In genomic region chr16:31113420-31114124, GRCh38 we compare ENCODE assay signal across 10 cellular contexts. TPM values are rescaled to one million over a fixed set of nuclear protein-coding genes. Genes with fewer than 3 reads are reported as not detected.
DNase-seq lines count a peak whose midpoint lies in the region; ATAC-seq and TF ChIP-seq lines count a peak whose summit lies in the region.
"Had no signal": no experiment of that assay in that cellular context is flagged by ENCODE, and none has a peak within 500 bp of the region (broad histone marks: within the 10 kb centered on the region; RNA-seq: fewer than 3 reads in every experiment).

No MANE protein-coding gene starts in this region.

- H3K4me3 Mint-ChIP-seq in T-helper 2 cell treated with Interferon-gamma antibody and Interleukin-4, amounts not matched to agents 5 μg/mL and 100 μg/mL, for 36 hours = no peak overlapping the region
- H3K4me3 Mint-ChIP-seq in stimulated activated effector memory CD8-positive, alpha-beta T cell treated with anti-CD3 and anti-CD28 coated beads, Interleukin-12 subunit alpha, Interleukin-12 subunit beta, amount 100 ng/mL, for 72 hours = no peak overlapping the region
- H3K4me3 Mint-ChIP-seq: central memory CD8-positive, alpha-beta T cell had no signal

- H3K9me3 Mint-ChIP-seq in T-helper 2 cell treated with Interferon-gamma antibody and Interleukin-4, amounts not matched to agents 5 μg/mL and 100 μg/mL, for 36 hours = no peaks in the 10 kb centered on the region
- H3K9me3 Mint-ChIP-seq in stimulated activated effector memory CD8-positive, alpha-beta T cell treated with anti-CD3 and anti-CD28 coated beads, Interleukin-12 subunit alpha, Interleukin-12 subunit beta, amount 100 ng/mL, for 72 hours = no peaks in the 10 kb centered on the region
- H3K9me3 Mint-ChIP-seq: central memory CD8-positive, alpha-beta T cell; immature natural killer cell had no signal

- no peak for ATAC-seq in stimulated activated effector memory CD8-positive, alpha-beta T cell treated with anti-CD3 and anti-CD28 coated beads, Interleukin-12 subunit alpha, Interleukin-12 subunit beta, amount 100 ng/mL, for 72 hours
- no peak for ATAC-seq in HG03520 (IDR thresholded peaks at IDR 0.05; ENCODE audit: unreplicated experiment)
- ATAC-seq in HG03280 (IDR thresholded peaks at IDR 0.05; ENCODE audit: unreplicated experiment) = no peak
- ATAC-seq in omental fat pad (ENCODE audit: low FRiP score) = no peak

- no peaks in the 10 kb centered on the region for H3K27me3 ChIP-seq in hepatocyte

- H3K36me3 Mint-ChIP-seq in T-helper 2 cell treated with Interferon-gamma antibody and Interleukin-4, amounts not matched to agents 5 μg/mL and 100 μg/mL, for 36 hours (ENCODE audit: low read depth) = peaks cover 20% of the 10 kb centered on the region
- peaks cover 53% of the 10 kb centered on the region for H3K36me3 Mint-ChIP-seq in stimulated activated effector memory CD8-positive, alpha-beta T cell treated with anti-CD3 and anti-CD28 coated beads, Interleukin-12 subunit alpha, Interleukin-12 subunit beta, amount 100 ng/mL, for 72 hours

- no peaks in the 10 kb centered on the region for H3K27me3 Mint-ChIP-seq in T-helper 2 cell treated with Interferon-gamma antibody and Interleukin-4, amounts not matched to agents 5 μg/mL and 100 μg/mL, for 36 hours (ENCODE audit: low read depth)
- H3K27me3 Mint-ChIP-seq: central memory CD8-positive, alpha-beta T cell had no signal

- H3K36me3 ChIP-seq in SK-N-MC (ENCODE audit: insufficient read depth, low read length) (peaks cover 27% of the 10 kb centered on the region; the same call in 1 of the 2 replicates), hepatocyte (replicated peaks; ENCODE audit: insufficient read depth, low read depth) (no peaks in the 10 kb centered on the region)

- peaks cover 20% of the 10 kb centered on the region for H3K4me1 Mint-ChIP-seq in T-helper 2 cell treated with Interferon-gamma antibody and Interleukin-4, amounts not matched to agents 5 μg/mL and 100 μg/mL, for 36 hours (ENCODE audit: low read depth)
- peaks cover 28% of the 10 kb centered on the region for H3K4me1 Mint-ChIP-seq in stimulated activated effector memory CD8-positive, alpha-beta T cell treated with anti-CD3 and anti-CD28 coated beads, Interleukin-12 subunit alpha, Interleukin-12 subunit beta, amount 100 ng/mL, for 72 hours

- H3K4me2 ChIP-seq in hepatocyte = no peak overlapping the region

- no peak overlapping the region for H3K9ac ChIP-seq in SK-N-MC (ENCODE audit: insufficient read length)

- no peaks in the 10 kb centered on the region for H3K9me3 ChIP-seq in SK-N-MC (ENCODE audit: low read depth, low read length)
- H3K9me3 ChIP-seq in hepatocyte (ENCODE audit: low read depth) = no peaks in the 10 kb centered on the region

- H3K27ac ChIP-seq in SK-N-MC = 0 out of 2 replicates have a peak overlapping the region, but pooled peaks have one; percentile 21
- H3K27ac ChIP-seq in hepatocyte = peak overlapping the region; percentile 69

- no peak for TF ChIP-seq CTCF in hepatocyte (IDR thresholded peaks at IDR 0.05; ENCODE audit: poor library complexity)
- no peak for TF ChIP-seq CTCF in omental fat pad (IDR thresholded peaks at IDR 0.05)

- peaks cover 17% of the 10 kb centered on the region for H3K79me2 ChIP-seq in hepatocyte

- no peak for DNase-seq in T-helper 2 cell treated with Interferon-gamma antibody and Interleukin-4, amounts not matched to agents 5 μg/mL and 100 μg/mL, for 36 hours (ENCODE audit: low spot score)
- no peak for DNase-seq in T-helper 2 cell
- no peak for DNase-seq in SK-N-MC (ENCODE audit: low read depth, low spot score)
- peak; percentile 16 for DNase-seq in hepatocyte (ENCODE audit: low spot score)
- no peak for DNase-seq in stimulated activated effector memory CD8-positive, alpha-beta T cell treated with anti-CD3 and anti-CD28 coated beads, Interleukin-12 subunit alpha, Interleukin-12 subunit beta, amount 100 ng/mL, for 72 hours (ENCODE audit: low spot score in 2 of 2)
- no peak for DNase-seq in omental fat pad (ENCODE audit: low spot score)
- DNase-seq: immature natural killer cell had no signal

- 71% methylated on average over 2 of the region's 2 CpGs for WGBS in hepatocyte (ENCODE audit: low lambda C conversion rate, missing lambda C conversion rate)

- no peaks in the 10 kb centered on the region for H4K20me1 ChIP-seq in hepatocyte (ENCODE audit: insufficient read depth, poor library complexity, severe bottlenecking)

- no peak overlapping the region for H2AFZ ChIP-seq in hepatocyte

- peak overlapping the region; percentile 68 for H3K27ac Mint-ChIP-seq in T-helper 2 cell treated with Interferon-gamma antibody and Interleukin-4, amounts not matched to agents 5 μg/mL and 100 μg/mL, for 36 hours
- peak overlapping the region; percentile 46 for H3K27ac Mint-ChIP-seq in stimulated activated effector memory CD8-positive, alpha-beta T cell treated with anti-CD3 and anti-CD28 coated beads, Interleukin-12 subunit alpha, Interleukin-12 subunit beta, amount 100 ng/mL, for 72 hours

- no peak overlapping the region for H3K4me3 ChIP-seq in SK-N-MC
- no peak overlapping the region for H3K4me3 ChIP-seq in hepatocyte

- peaks cover 8% of the 10 kb centered on the region for H3K4me1 ChIP-seq in hepatocyte (ENCODE audit: insufficient read depth)

- no peaks in the 10 kb centered on the region for H3K9me2 ChIP-seq in hepatocyte (replicated peaks; ENCODE audit: insufficient read depth)

RNA-seq across cellular contexts. Expression of gene KAT8, which starts 3.9 kb away (rescaled TPM):
- total RNA-seq in hepatocyte (44.2 and 53.4 TPM in 2 replicates), omental fat pad (10 to 100 TPM; 39.4 to 72.2 (median 49.1) TPM)
- polyA plus RNA-seq in hepatocyte = 33.9 and 34.8 TPM in 2 replicates

RNA-seq across cellular contexts. Expression of gene BCKDK, which starts 5.4 kb away (rescaled TPM):
- total RNA-seq in hepatocyte (27.3 and 30.9 TPM in 2 replicates), omental fat pad (10 to 100 TPM; 34.5 to 52.5 (median 43.4) TPM)
- polyA plus RNA-seq in hepatocyte = 62.1 and 75.2 TPM in 2 replicates

RNA-seq across cellular contexts. Expression of gene VKORC1, which starts 19.0 kb away (rescaled TPM):
- 105 and 128 TPM in 2 replicates for total RNA-seq in hepatocyte
- 195 and 228 TPM in 2 replicates for polyA plus RNA-seq in hepatocyte
- total RNA-seq in omental fat pad = 100 to 1,000 TPM in 2 of 4 donors, 10 to 100 TPM in 2; 85.6 to 128 (median 99.3) TPM

RNA-seq across cellular contexts. Expression of gene PRSS8, which starts 22.0 kb away (rescaled TPM):
- total RNA-seq in hepatocyte = 155 and 192 TPM in 2 replicates
- polyA plus RNA-seq in hepatocyte = 297 and 320 TPM in 2 replicates
- 1 to 10 TPM in 2 of 4 donors, under 1 TPM in 1, not detected in 1; 0.31 to 2.6 (median 2.6) TPM for total RNA-seq in omental fat pad
- polyA plus RNA-seq: immature natural killer cell had no signal

RNA-seq across cellular contexts. Expression of gene PRSS53, which starts 24.8 kb away (rescaled TPM):
- total RNA-seq in hepatocyte (1.5 and 2.2 TPM in 2 replicates), omental fat pad (1 to 10 TPM in 2 of 4 donors, under 1 TPM in 2; 0.63 to 2.2 (median 1.3) TPM)
- 0.39 and 0.66 TPM in 2 replicates for polyA plus RNA-seq in hepatocyte
